ENCODE assay signal across 8 cellular contexts in genomic region chr15:70853855-70854668, GRCh38. TPM values are rescaled to one million over a fixed set of nuclear protein-coding genes. Genes with fewer than 3 reads are reported as not detected.
A peak's percentile ranks its signal among the peaks of the same experiment; 100 is the strongest.
DNase-seq lines count a peak whose midpoint lies in the region; ATAC-seq and TF ChIP-seq lines count a peak whose summit lies in the region.

Gene LARP6 (minus strand): TSS chr15:70854157. CDS start chr15:70854088, 69 bp downstream.

- peak within 1 kb of the TSS; percentile 92 for H3K9ac ChIP-seq in neuronal stem cell (ENCODE audit: low read depth, low read length, poor library complexity)

- H2BK5ac ChIP-seq in neuronal stem cell (ENCODE audit: low read length): no peak within 1 kb of the TSS

- peak within 1 kb of the TSS; percentile 94 for H3K4me3 Mint-ChIP-seq in glutamatergic neuron (ENCODE audit: unreplicated experiment)

- H3K36me3 Mint-ChIP-seq in glutamatergic neuron (ENCODE audit: unreplicated experiment): peaks cover 3% of the 10 kb centered on the region

- peak within 1 kb of the TSS; percentile 21 for H3K27ac ChIP-seq in neuronal stem cell (replicated peaks; ENCODE audit: low read length)

- peak within 1 kb of the TSS; percentile 77 for H3K14ac ChIP-seq in neuronal stem cell (ENCODE audit: low read length)

- H4K91ac ChIP-seq in neuronal stem cell (ENCODE audit: low read depth, low read length, poor library complexity): no peak within 1 kb of the TSS

- peaks cover 5% of the 10 kb centered on the region for H3K4me1 Mint-ChIP-seq in glutamatergic neuron (ENCODE audit: low read depth, unreplicated experiment)

- peaks cover 0 to 18% of the 10 kb centered on the region in 2 donors for H3K36me3 ChIP-seq in neuronal stem cell (replicated peaks in 1 of 2; ENCODE audit: control insufficient read depth in 2 of 2, insufficient read depth in 2 of 2, low read length in 2 of 2)

- peaks cover 0 to 2% of the 10 kb centered on the region in 2 donors for H3K4me1 ChIP-seq in neuronal stem cell (ENCODE audit: control insufficient read depth in 2 of 2, insufficient read depth in 1 of 2, low read depth in 1 of 2, low read length in 2 of 2)

- WGBS in neuronal stem cell (ENCODE audit: extremely low coverage in 2 of 2, insufficient read length in 2 of 2, insufficient replicate concordance in 1 of 2), 2 donors: no CpG with 5 or more reads among the region's 94 CpGs

- peak within 1 kb of the TSS; percentile 98 for H2AFZ ChIP-seq in neuronal stem cell (ENCODE audit: low read length)

- no peak within 1 kb of the TSS for H4K8ac ChIP-seq in neuronal stem cell (ENCODE audit: low read depth, low read length)

- no peak within 1 kb of the TSS for H3K4ac ChIP-seq in neuronal stem cell (ENCODE audit: low read length)

- H3K79me1 ChIP-seq in neuronal stem cell (ENCODE audit: low read depth, low read length): no peaks in the 10 kb centered on the region

- no peaks in the 10 kb centered on the region for H3K9me3 ChIP-seq in neuronal stem cell (replicated peaks in 1 of 2; ENCODE audit: control insufficient read depth in 2 of 2, insufficient read depth in 1 of 2, low read depth in 1 of 2, low read length in 2 of 2)

- peak within 1 kb of the TSS; percentile 85 for H3K27ac Mint-ChIP-seq in glutamatergic neuron (ENCODE audit: unreplicated experiment)

- DNase-seq in GM03348 (ENCODE audit: low spot score): peak; percentile 89
- peak; percentile 63 for DNase-seq in NCI-H1105 (lab: John Stamatoyannopoulos, UW)
- DNase-seq in activated naive CD4-positive, alpha-beta T cell treated with anti-CD3 and anti-CD28 coated beads, Interleukin-2, amount 50 U/mL, for 16 hours: peak; percentile 39
- DNase-seq in glutamatergic neuron: peak; percentile 81
- DNase-seq in neuronal stem cell (ENCODE audit: low spot score): peak; percentile 63
- DNase-seq in NCI-H187 treated with DMSO at 0.1 percent for 48 hours (lab: John Stamatoyannopoulos, UW): no peak
- DNase-seq in COLO829 (ENCODE audit: low spot score): no peak

- ATAC-seq in HG02678 (IDR thresholded peaks at IDR 0.05; ENCODE audit: unreplicated experiment): no peak

- H3K4me3 ChIP-seq in neuronal stem cell (ENCODE audit: low read length in 2 of 2): peak within 1 kb of the TSS; percentile 76 to 98

- H3K27me3 Mint-ChIP-seq in glutamatergic neuron (ENCODE audit: unreplicated experiment): peaks cover 9% of the 10 kb centered on the region

- H2AK5ac ChIP-seq in neuronal stem cell (ENCODE audit: low read depth, low read length): no peak within 1 kb of the TSS

- H2BK15ac ChIP-seq in neuronal stem cell (ENCODE audit: low read length): peak within 1 kb of the TSS; percentile 61

- H3K27me3 ChIP-seq in neuronal stem cell (ENCODE audit: control insufficient read depth in 3 of 3, insufficient read depth in 3 of 3, low read depth in 1 of 3, low read length in 3 of 3): peaks cover 0 to 19% (median 0%) of the 10 kb centered on the region in 3 experiments

- peaks cover 2% of the 10 kb centered on the region for H3K9me3 Mint-ChIP-seq in glutamatergic neuron (ENCODE audit: unreplicated experiment)

- H2BK120ac ChIP-seq in neuronal stem cell (ENCODE audit: low read depth, low read length): no peak within 1 kb of the TSS

- no peak within 1 kb of the TSS for H2BK12ac ChIP-seq in neuronal stem cell (ENCODE audit: low read length)

- H3K18ac ChIP-seq in neuronal stem cell (ENCODE audit: low read length): peak within 1 kb of the TSS; percentile 97

- TF ChIP-seq CTCF in glutamatergic neuron (IDR thresholded peaks at IDR 0.05; ENCODE audit: partially characterized antibody, unreplicated experiment): no peak

- H3K4me2 ChIP-seq in neuronal stem cell (ENCODE audit: insufficient read depth, low read length, poor library complexity, severe bottlenecking): peak within 1 kb of the TSS; percentile 88

- peak within 1 kb of the TSS; percentile 90 for H3K23ac ChIP-seq in neuronal stem cell (ENCODE audit: low read depth, low read length, poor library complexity)

RNA-seq across cellular contexts. Expression of gene LARP6, which starts in this region (rescaled TPM):
- 21.6 TPM for total RNA-seq in glutamatergic neuron (ENCODE audit: unreplicated experiment)
- 10.3 TPM for polyA plus RNA-seq in neuronal stem cell (2013, experiment 1 of 2)
- 11.2 TPM for polyA plus RNA-seq in neuronal stem cell (2013, experiment 2 of 2)

Comparison
In these comparisons a context has a peak if more than half of its experiments do, and no peak if none do; other contexts are left out.
1. DNase-seq: peak in GM03348 (single experiment), NCI-H1105 (single experiment), activated naive CD4-positive, alpha-beta T cell treated with anti-CD3 and anti-CD28 coated beads, Interleukin-2, amount 50 U/mL, for 16 hours (single experiment), glutamatergic neuron (single experiment) and neuronal stem cell (single experiment); none in NCI-H187 treated with DMSO at 0.1 percent for 48 hours (single experiment) and COLO829 (single experiment).